ENCODE assay signal across 1 cellular context in the genomic region with DNA sequence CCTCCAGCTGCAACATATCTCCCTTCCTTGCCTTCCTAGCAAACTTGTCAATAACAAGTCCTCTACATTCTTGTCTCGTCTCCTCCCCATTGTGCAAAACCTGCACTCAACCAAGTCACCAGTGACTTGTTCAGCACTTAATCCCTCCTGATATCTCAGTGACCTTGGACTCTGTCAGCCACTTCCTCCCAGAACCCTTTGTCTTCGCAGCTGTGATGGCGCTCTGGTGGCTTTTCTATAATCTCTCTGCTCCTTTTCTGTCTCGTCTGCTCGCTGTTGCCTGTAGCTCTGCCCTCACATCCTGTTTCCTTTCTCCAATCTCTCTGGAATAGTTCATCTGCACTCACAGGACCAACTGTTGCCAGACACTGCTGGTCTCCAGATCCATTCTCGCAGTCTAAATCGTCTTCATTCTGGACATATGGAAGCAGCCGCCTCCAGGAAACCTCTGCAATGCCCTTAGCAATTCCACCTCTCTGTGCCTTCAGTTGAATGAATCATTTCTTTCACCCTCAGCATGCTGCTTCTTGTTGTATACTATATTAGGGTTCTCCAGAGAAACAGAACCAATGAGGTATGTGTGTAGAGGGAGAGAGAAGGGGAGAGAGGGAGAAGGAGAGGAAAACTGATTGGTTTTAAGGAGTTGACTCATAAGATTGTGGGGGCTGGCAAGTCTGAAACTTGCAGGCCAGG.
TF ChIP-seq lines count a peak whose summit lies in the region.

No MANE protein-coding gene starts in this region.

TF ChIP-seq in GM12878, 131 proteins besides CTCF, POLR2A, EP300 and RAD21:
- no peak for TF ChIP-seq FOXM1 (IDR thresholded peaks at IDR 0.05; ENCODE audit: low read depth, low read length)
- no peak for TF ChIP-seq BCL3 (IDR thresholded peaks at IDR 0.05; ENCODE audit: borderline replicate concordance, insufficient read depth, low read depth, low read length, poor library complexity, severe bottlenecking)
- TF ChIP-seq EED (IDR thresholded peaks at IDR 0.05; ENCODE audit: low read depth): peak; percentile 23; the same call in 1 of the 2 replicates
- TF ChIP-seq SPI1 (IDR thresholded peaks at IDR 0.05; ENCODE audit: borderline replicate concordance, insufficient read depth, low read depth, low read length): peak; percentile 42; the same call in 1 of the 2 replicates
- TF ChIP-seq HCFC1 (IDR thresholded peaks at IDR 0.05; ENCODE audit: low read length): no peak
- TF ChIP-seq, protein P1, sequence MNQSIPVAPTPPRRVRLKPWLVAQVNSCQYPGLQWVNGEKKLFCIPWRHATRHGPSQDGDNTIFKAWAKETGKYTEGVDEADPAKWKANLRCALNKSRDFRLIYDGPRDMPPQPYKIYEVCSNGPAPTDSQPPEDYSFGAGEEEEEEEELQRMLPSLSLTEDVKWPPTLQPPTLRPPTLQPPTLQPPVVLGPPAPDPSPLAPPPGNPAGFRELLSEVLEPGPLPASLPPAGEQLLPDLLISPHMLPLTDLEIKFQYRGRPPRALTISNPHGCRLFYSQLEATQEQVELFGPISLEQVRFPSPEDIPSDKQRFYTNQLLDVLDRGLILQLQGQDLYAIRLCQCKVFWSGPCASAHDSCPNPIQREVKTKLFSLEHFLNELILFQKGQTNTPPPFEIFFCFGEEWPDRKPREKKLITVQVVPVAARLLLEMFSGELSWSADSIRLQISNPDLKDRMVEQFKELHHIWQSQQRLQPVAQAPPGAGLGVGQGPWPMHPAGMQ (IDR thresholded peaks at IDR 0.05; ENCODE audit: borderline replicate concordance): no peak
- no peak for TF ChIP-seq KDM1A (IDR thresholded peaks at IDR 0.05; ENCODE audit: borderline replicate concordance)
- TF ChIP-seq SMARCA5 (IDR thresholded peaks at IDR 0.05): no peak
- TF ChIP-seq CREB1 (IDR thresholded peaks at IDR 0.05; ENCODE audit: low read depth): no peak
- TF ChIP-seq BACH1 (IDR thresholded peaks at IDR 0.05; ENCODE audit: borderline replicate concordance): no peak
- TF ChIP-seq RAD51 (IDR thresholded peaks at IDR 0.05): no peak
- TF ChIP-seq BRCA1 (IDR thresholded peaks at IDR 0.05; ENCODE audit: low read depth, low read length): no peak
- TF ChIP-seq CHD4 (IDR thresholded peaks at IDR 0.05): no peak
- TF ChIP-seq IKZF2 (IDR thresholded peaks at IDR 0.05): no peak
- TF ChIP-seq ETV6 (conservative IDR thresholded peaks at IDR 0.05 in 1 of 2, IDR thresholded peaks at IDR 0.05 in 1 of 2; ENCODE audit: borderline replicate concordance in 1 of 2, low read depth in 1 of 2): no peak
